In genomic region chr19:14530005-14530348, GRCh38 we compare ENCODE assay signal across 1 cellular context.
TF ChIP-seq lines count a peak whose summit lies in the region.

No MANE protein-coding gene starts in this region.

TF ChIP-seq in H1, 55 proteins besides CTCF, POLR2A, EP300 and RAD21:
- no peak for TF ChIP-seq SAP30 (IDR thresholded peaks at IDR 0.05; ENCODE audit: insufficient read depth, insufficient replicate concordance, low read length)
- TF ChIP-seq CBX8 (IDR thresholded peaks at IDR 0.05; ENCODE audit: borderline replicate concordance, low read depth, low read length), result no peak
- TF ChIP-seq JUN (IDR thresholded peaks at IDR 0.05; ENCODE audit: low read depth, low read length), result no peak
- TF ChIP-seq SIRT6 (IDR thresholded peaks at IDR 0.05; ENCODE audit: low read length), result no peak
- TF ChIP-seq CEBPB (IDR thresholded peaks at IDR 0.05; ENCODE audit: low read depth, low read length), result peak; percentile 57; the same call in 1 of the 2 replicates
